15 cellular contexts compared by ENCODE assay signal in genomic region chr1:96059736-96060135, GRCh38.
"Had no signal": no experiment of that assay in that cellular context is flagged by ENCODE, and none has a peak within 500 bp of the region (broad histone marks: within the 10 kb centered on the region; RNA-seq: fewer than 3 reads in every experiment).

No MANE protein-coding gene starts in this region.

- ATAC-seq: gastroesophageal sphincter; lower lobe of right lung; natural killer cell; stimulated activated naive B cell treated with anti-CD40 and anti-IgM and Interleukin-4, amounts not matched to agents 10 μg/mL and 1 μg/mL and 100 μg/mL, for 72 hours; stimulated activated naive CD8-positive, alpha-beta T cell treated with anti-CD3 and anti-CD28 coated beads, Interleukin-15, amount 100 ng/mL, for 72 hours had no signal

- DNase-seq: dermis blood vessel endothelial cell; esophagus squamous epithelium; foreskin fibroblast; glutamatergic neuron; islet precursor cell; left ventricle myocardium inferior; lower lobe of right lung; natural killer cell; sigmoid colon; stimulated activated CD4-positive, alpha-beta T cell treated with anti-CD3 and anti-CD28 coated beads, Interleukin-2, amount 100 ng/mL, for 24 hours; stimulated activated CD4-positive, alpha-beta T cell treated with anti-CD3 and anti-CD28 coated beads, Interleukin-4, amount 100 ng/mL, for 4 hours; stimulated activated naive B cell treated with anti-CD40 and anti-IgM and Interleukin-4, amounts not matched to agents 10 μg/mL and 1 μg/mL and 100 μg/mL, for 72 hours; stimulated activated naive CD8-positive, alpha-beta T cell treated with anti-CD3 and anti-CD28 coated beads, Interleukin-15, amount 100 ng/mL, for 72 hours; transverse colon had no signal
